1 cellular context compared by ENCODE assay signal in genomic region chr3:195905970-195906864, GRCh38.
A peak's percentile ranks its signal among the peaks of the same experiment; 100 is the strongest.
TF ChIP-seq lines count a peak whose summit lies in the region.

No MANE protein-coding gene starts in this region.

TF ChIP-seq in HEK293, 187 proteins besides CTCF, POLR2A, EP300 and RAD21 (continued from another document and continues in another):
- TF ChIP-seq, protein P1, sequence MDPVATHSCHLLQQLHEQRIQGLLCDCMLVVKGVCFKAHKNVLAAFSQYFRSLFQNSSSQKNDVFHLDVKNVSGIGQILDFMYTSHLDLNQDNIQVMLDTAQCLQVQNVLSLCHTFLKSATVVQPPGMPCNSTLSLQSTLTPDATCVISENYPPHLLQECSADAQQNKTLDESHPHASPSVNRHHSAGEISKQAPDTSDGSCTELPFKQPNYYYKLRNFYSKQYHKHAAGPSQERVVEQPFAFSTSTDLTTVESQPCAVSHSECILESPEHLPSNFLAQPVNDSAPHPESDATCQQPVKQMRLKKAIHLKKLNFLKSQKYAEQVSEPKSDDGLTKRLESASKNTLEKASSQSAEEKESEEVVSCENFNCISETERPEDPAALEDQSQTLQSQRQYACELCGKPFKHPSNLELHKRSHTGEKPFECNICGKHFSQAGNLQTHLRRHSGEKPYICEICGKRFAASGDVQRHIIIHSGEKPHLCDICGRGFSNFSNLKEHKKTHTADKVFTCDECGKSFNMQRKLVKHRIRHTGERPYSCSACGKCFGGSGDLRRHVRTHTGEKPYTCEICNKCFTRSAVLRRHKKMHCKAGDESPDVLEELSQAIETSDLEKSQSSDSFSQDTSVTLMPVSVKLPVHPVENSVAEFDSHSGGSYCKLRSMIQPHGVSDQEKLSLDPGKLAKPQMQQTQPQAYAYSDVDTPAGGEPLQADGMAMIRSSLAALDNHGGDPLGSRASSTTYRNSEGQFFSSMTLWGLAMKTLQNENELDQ (tag by site-specific recombination; IDR thresholded peaks at IDR 0.05; ENCODE audit: low read depth): no peak
- no peak for TF ChIP-seq KLF9 (tag by site-specific recombination; IDR thresholded peaks at IDR 0.05; ENCODE audit: low read depth)
- TF ChIP-seq, protein P2, sequence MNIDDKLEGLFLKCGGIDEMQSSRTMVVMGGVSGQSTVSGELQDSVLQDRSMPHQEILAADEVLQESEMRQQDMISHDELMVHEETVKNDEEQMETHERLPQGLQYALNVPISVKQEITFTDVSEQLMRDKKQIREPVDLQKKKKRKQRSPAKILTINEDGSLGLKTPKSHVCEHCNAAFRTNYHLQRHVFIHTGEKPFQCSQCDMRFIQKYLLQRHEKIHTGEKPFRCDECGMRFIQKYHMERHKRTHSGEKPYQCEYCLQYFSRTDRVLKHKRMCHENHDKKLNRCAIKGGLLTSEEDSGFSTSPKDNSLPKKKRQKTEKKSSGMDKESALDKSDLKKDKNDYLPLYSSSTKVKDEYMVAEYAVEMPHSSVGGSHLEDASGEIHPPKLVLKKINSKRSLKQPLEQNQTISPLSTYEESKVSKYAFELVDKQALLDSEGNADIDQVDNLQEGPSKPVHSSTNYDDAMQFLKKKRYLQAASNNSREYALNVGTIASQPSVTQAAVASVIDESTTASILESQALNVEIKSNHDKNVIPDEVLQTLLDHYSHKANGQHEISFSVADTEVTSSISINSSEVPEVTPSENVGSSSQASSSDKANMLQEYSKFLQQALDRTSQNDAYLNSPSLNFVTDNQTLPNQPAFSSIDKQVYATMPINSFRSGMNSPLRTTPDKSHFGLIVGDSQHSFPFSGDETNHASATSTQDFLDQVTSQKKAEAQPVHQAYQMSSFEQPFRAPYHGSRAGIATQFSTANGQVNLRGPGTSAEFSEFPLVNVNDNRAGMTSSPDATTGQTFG (tag by site-specific recombination; IDR thresholded peaks at IDR 0.05; ENCODE audit: borderline replicate concordance): no peak
- no peak for TF ChIP-seq ZIC2 (tag by site-specific recombination; IDR thresholded peaks at IDR 0.05)
- no peak for TF ChIP-seq ZNF610 (tag by site-specific recombination; IDR thresholded peaks at IDR 0.05; ENCODE audit: borderline replicate concordance)
- no peak for TF ChIP-seq ZNF19 (tag by site-specific recombination; IDR thresholded peaks at IDR 0.05; ENCODE audit: low read depth)
- no peak for TF ChIP-seq TRIM28 (IDR thresholded peaks at IDR 0.05; ENCODE audit: borderline replicate concordance, low read length)
- TF ChIP-seq ZNF76 (tag by site-specific recombination; IDR thresholded peaks at IDR 0.05; ENCODE audit: borderline replicate concordance, low read depth): no peak
- no peak for TF ChIP-seq ZNF24 (tag by site-specific recombination; IDR thresholded peaks at IDR 0.05)
- no peak for TF ChIP-seq ZNF830 (tag by site-specific recombination; IDR thresholded peaks at IDR 0.05; ENCODE audit: low read depth)
- TF ChIP-seq ZNF623 (tag by site-specific recombination; IDR thresholded peaks at IDR 0.05): peak; percentile 17; the same call in 1 of the 2 replicates
- no peak for TF ChIP-seq GLIS2 (tag by site-specific recombination; IDR thresholded peaks at IDR 0.05)
- peak; percentile 16; the same call in 1 of the 2 replicates for TF ChIP-seq ZNF558 (tag by site-specific recombination; IDR thresholded peaks at IDR 0.05)
- no peak for TF ChIP-seq ZNF391 (tag by site-specific recombination; IDR thresholded peaks at IDR 0.05; ENCODE audit: borderline replicate concordance, low read depth)
- no peak for TF ChIP-seq ZSCAN23 (tag by site-specific recombination; IDR thresholded peaks at IDR 0.05)
- TF ChIP-seq ZNF266 (tag by site-specific recombination; IDR thresholded peaks at IDR 0.05; ENCODE audit: low read depth): no peak
- no peak for TF ChIP-seq ZNF16 (tag by site-specific recombination; IDR thresholded peaks at IDR 0.05; ENCODE audit: low read depth)
- TF ChIP-seq ZNF112 (tag by site-specific recombination; IDR thresholded peaks at IDR 0.05): no peak
- TF ChIP-seq ZNF629 (tag by site-specific recombination; IDR thresholded peaks at IDR 0.05): peak; percentile 77
- no peak for TF ChIP-seq ZNF639 (tag by site-specific recombination; IDR thresholded peaks at IDR 0.05)
- no peak for TF ChIP-seq ZNF211 (tag by site-specific recombination; IDR thresholded peaks at IDR 0.05; ENCODE audit: low read depth)
- no peak for TF ChIP-seq PRDM10 (tag by site-specific recombination; IDR thresholded peaks at IDR 0.05)
- TF ChIP-seq ZNF585B (tag by site-specific recombination; IDR thresholded peaks at IDR 0.05): no peak
- no peak for TF ChIP-seq ZBTB20 (tag by site-specific recombination; IDR thresholded peaks at IDR 0.05)
- no peak for TF ChIP-seq GLI4 (tag by site-specific recombination; IDR thresholded peaks at IDR 0.05)
- no peak for TF ChIP-seq ZNF677 (tag by site-specific recombination; IDR thresholded peaks at IDR 0.05)
- TF ChIP-seq ZNF280D (tag by site-specific recombination; IDR thresholded peaks at IDR 0.05): no peak
- TF ChIP-seq ZNF449 (tag by site-specific recombination; IDR thresholded peaks at IDR 0.05): no peak
- peak; percentile 75 for TF ChIP-seq SP7 (tag by site-specific recombination; IDR thresholded peaks at IDR 0.05)
- TF ChIP-seq ZNF248 (tag by site-specific recombination; IDR thresholded peaks at IDR 0.05): no peak
- TF ChIP-seq ZNF777 (tag by site-specific recombination; IDR thresholded peaks at IDR 0.05; ENCODE audit: borderline replicate concordance): no peak
- TF ChIP-seq ZNF701 (tag by site-specific recombination; IDR thresholded peaks at IDR 0.05): no peak
- TF ChIP-seq YY1 (tag by site-specific recombination; IDR thresholded peaks at IDR 0.05): no peak
- TF ChIP-seq ZNF292 (tag by site-specific recombination; IDR thresholded peaks at IDR 0.05; ENCODE audit: borderline replicate concordance, low read depth): no peak
- no peak for TF ChIP-seq HOXC10 (CRISPR knock-in tag; IDR thresholded peaks at IDR 0.05)
- TF ChIP-seq, protein P3, sequence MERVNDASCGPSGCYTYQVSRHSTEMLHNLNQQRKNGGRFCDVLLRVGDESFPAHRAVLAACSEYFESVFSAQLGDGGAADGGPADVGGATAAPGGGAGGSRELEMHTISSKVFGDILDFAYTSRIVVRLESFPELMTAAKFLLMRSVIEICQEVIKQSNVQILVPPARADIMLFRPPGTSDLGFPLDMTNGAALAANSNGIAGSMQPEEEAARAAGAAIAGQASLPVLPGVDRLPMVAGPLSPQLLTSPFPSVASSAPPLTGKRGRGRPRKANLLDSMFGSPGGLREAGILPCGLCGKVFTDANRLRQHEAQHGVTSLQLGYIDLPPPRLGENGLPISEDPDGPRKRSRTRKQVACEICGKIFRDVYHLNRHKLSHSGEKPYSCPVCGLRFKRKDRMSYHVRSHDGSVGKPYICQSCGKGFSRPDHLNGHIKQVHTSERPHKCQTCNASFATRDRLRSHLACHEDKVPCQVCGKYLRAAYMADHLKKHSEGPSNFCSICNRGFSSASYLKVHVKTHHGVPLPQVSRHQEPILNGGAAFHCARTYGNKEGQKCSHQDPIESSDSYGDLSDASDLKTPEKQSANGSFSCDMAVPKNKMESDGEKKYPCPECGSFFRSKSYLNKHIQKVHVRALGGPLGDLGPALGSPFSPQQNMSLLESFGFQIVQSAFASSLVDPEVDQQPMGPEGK (tag by site-specific recombination; IDR thresholded peaks at IDR 0.05): no peak
- TF ChIP-seq ZNF23 (tag by site-specific recombination; IDR thresholded peaks at IDR 0.05; ENCODE audit: borderline replicate concordance): no peak
- TF ChIP-seq ZNF664 (tag by site-specific recombination; IDR thresholded peaks at IDR 0.05): peak; percentile 97
- TF ChIP-seq BCL6B (tag by site-specific recombination; IDR thresholded peaks at IDR 0.05): no peak
- TF ChIP-seq ZNF792 (tag by site-specific recombination; IDR thresholded peaks at IDR 0.05): no peak
- TF ChIP-seq GLI2 (tag by site-specific recombination; IDR thresholded peaks at IDR 0.05; ENCODE audit: borderline replicate concordance, low read depth): no peak
- no peak for TF ChIP-seq KLF7 (tag by site-specific recombination; IDR thresholded peaks at IDR 0.05; ENCODE audit: borderline replicate concordance)
- no peak for TF ChIP-seq ZNF121 (tag by site-specific recombination; IDR thresholded peaks at IDR 0.05)
- TF ChIP-seq OSR2 (tag by site-specific recombination; IDR thresholded peaks at IDR 0.05): 0 out of 2 replicates have a peak, but pooled peaks have one; percentile 14
- TF ChIP-seq ZNF221 (tag by site-specific recombination; IDR thresholded peaks at IDR 0.05; ENCODE audit: borderline replicate concordance): no peak
- 0 out of 2 replicates have a peak, but pooled peaks have one; percentile 8 for TF ChIP-seq ZSCAN30 (tag by site-specific recombination; IDR thresholded peaks at IDR 0.05)
- peak; percentile 88 for TF ChIP-seq ZNF366 (tag by site-specific recombination; conservative IDR thresholded peaks at IDR 0.05)
